ENCODE assay signal across 1 cellular context in the genomic region with DNA sequence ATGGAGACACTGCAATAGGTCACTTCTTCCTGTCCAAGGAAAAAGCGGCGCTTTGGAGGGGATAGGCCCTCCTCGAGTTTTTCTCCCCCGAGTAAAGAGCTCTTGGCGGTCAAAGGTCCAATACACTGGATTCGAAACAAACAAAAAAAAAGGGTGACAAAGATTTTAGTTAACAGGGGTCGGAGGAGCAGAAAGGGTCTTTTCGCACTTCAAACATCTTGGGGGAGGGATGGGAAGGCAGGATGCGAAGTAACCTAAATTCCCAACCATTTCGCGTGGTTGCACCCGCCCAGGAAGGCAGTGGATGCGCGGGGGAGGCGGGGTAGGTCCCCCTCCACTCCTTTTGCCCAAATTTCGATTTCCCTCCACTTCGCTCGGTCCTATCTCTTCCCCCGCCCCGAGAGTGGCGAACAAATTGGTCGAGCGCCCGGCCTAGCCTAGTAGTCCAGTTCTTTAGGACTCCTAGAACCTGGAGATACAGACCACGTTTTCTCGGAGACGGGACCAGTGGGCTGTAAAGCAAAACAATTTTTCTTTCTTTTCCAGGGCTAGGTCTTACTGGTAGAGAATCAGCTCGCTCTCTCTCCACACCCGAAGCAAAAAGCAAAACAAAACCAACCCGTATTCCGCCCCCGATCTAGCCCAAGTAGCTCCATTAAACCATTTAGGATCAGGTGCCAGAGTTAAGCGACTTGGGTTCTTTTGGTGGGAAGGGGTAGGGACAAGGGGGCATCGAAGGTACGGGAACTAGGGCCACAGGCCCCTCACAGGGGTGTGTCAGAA.
TF ChIP-seq lines count a peak whose summit lies in the region.

No MANE protein-coding gene starts in this region.

TF ChIP-seq in HCT116, 20 proteins besides CTCF, POLR2A, EP300 and RAD21 (continued from another document):
- TF ChIP-seq, protein P1, sequence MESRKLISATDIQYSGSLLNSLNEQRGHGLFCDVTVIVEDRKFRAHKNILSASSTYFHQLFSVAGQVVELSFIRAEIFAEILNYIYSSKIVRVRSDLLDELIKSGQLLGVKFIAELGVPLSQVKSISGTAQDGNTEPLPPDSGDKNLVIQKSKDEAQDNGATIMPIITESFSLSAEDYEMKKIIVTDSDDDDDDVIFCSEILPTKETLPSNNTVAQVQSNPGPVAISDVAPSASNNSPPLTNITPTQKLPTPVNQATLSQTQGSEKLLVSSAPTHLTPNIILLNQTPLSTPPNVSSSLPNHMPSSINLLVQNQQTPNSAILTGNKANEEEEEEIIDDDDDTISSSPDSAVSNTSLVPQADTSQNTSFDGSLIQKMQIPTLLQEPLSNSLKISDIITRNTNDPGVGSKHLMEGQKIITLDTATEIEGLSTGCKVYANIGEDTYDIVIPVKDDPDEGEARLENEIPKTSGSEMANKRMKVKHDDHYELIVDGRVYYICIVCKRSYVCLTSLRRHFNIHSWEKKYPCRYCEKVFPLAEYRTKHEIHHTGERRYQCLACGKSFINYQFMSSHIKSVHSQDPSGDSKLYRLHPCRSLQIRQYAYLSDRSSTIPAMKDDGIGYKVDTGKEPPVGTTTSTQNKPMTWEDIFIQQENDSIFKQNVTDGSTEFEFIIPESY (IDR thresholded peaks at IDR 0.05; ENCODE audit: extremely low read depth, insufficient replicate concordance, low read length) = no peak
